ENCODE assay signal across 6 cellular contexts in genomic region chr6:143851706-143852105, GRCh38. TPM values are rescaled to one million over a fixed set of nuclear protein-coding genes. Genes with fewer than 3 reads are reported as not detected.
"Had no signal": no experiment of that assay in that cellular context is flagged by ENCODE, and none has a peak within 500 bp of the region (broad histone marks: within the 10 kb centered on the region; RNA-seq: fewer than 3 reads in every experiment).

No MANE protein-coding gene starts in this region.

RNA-seq across cellular contexts. Expression of gene ZC2HC1B, which starts 12.6 kb away (rescaled TPM):
- total RNA-seq: M059J, PC-3, Peyer's patch, Right ventricle myocardium superior, SJSA1 had no signal
- polyA plus RNA-seq: SK-N-SH had no signal
